Comparison of ENCODE assay signal across 9 cellular contexts in the genomic region with DNA sequence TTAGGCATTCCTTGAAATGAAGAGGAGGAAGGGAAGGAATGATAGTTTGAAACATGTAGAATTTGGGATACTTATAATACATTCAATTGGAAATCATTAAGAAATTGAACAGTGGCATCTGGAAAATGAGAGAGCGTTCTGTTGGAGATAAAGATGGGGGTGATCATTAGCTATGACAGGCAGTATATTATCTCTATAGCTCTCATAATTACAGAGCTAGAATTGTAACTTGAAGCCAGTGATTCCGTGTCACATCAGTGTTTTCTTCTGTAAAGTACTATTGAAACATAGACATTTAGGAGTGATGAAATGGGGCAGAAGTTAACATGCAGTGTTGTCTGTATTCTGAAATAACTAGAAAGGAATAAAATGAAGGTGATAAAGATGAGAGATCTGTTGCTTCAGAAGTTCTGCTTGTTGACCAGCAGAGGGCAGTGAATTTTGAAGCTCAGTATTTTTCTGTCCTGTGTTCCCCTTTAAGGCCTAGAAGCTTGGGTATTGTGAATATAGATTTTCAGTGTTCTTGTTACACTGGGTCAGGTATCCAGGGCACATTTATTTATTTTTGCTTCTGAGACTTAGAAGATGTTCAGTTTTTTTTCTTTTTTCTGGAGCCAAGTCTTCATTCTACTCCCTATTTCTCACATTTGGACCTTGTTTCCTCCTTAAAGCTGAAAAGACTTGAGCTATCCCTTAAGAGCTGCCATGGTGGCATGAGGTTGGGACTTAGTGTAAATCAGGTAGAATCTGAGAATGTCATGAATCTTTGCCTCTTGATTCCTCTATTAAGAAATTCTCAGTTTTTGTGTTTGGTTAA.
DNase-seq lines count a peak whose midpoint lies in the region; ATAC-seq, FAIRE-seq and TF ChIP-seq lines count a peak whose summit lies in the region.
"Had no signal": no experiment of that assay in that cellular context is flagged by ENCODE, and none has a peak within 500 bp of the region (broad histone marks: within the 10 kb centered on the region; RNA-seq: fewer than 3 reads in every experiment).

No MANE protein-coding gene starts in this region.

- no peak overlapping the region for H3K4me3 ChIP-seq in AG04450 (ENCODE audit: low read depth, low read length)
- H3K4me3 ChIP-seq in stomach, result no peak overlapping the region

- TF ChIP-seq EP300 in stomach (IDR thresholded peaks at IDR 0.05), result no peak

- intact Hi-C loops in stomach (cut with DNase I; ENCODE audit: low total_unique reads), result no loop called here

- H3K27me3 ChIP-seq in AG04450 (ENCODE audit: control insufficient read depth, insufficient read depth, low read length) (no peaks in the 10 kb centered on the region), stomach (no peaks in the 10 kb centered on the region)

- POLR2A ChIA-PET in AG04450 (lab: Yijun Ruan, JAX), result no interaction called here

- peak; percentile 88 for FAIRE-seq in GM12892 (lab: Jason Lieb, UNC)

- CTCF ChIA-PET in AG04450 (lab: Charles Lee), result interaction anchor here (0.6 to 6.0 kb wide), 61 partner anchors 9 to 1222 kb away, joined by 3 to 82 read pairs (median 4); a partner anchor contains a TSS

- peak; percentile 86 for ATAC-seq in HG02870 (IDR thresholded peaks at IDR 0.05; ENCODE audit: unreplicated experiment)

- no peaks in the 10 kb centered on the region for H3K9me3 ChIP-seq in AG04450 (ENCODE audit: control insufficient read depth, insufficient read depth, low read length)
- no peaks in the 10 kb centered on the region for H3K9me3 ChIP-seq in stomach

- no peak for DNase-seq in AG04450 (ENCODE audit: low read depth, low spot score)
- no peak for DNase-seq in GM12892 (ENCODE audit: insufficient read length)
- DNase-seq in NCI-H2171 treated with DMSO at 0.1 percent for 48 hours (lab: John Stamatoyannopoulos, UW), result peak; percentile 53
- peak; percentile 67 for DNase-seq in astrocyte of the hippocampus (ENCODE audit: low read depth, low spot score)
- peak; percentile 44 for DNase-seq in iPS-NIHi7 (ENCODE audit: extremely low spot score)
- DNase-seq in stomach, result no peak
- no peak for DNase-seq in central memory CD4-positive, alpha-beta T cell

- TF ChIP-seq POLR2A in GM12892 (IDR thresholded peaks at IDR 0.05; ENCODE audit: low read depth, low read length) (no peak), stomach (IDR thresholded peaks at IDR 0.05) (no peak)

- TF ChIP-seq CTCF in AG04450 (IDR thresholded peaks at IDR 0.05; ENCODE audit: low read depth, low read length) (peak; percentile 74), stomach (IDR thresholded peaks at IDR 0.05) (peak in 5 of 7 experiments; percentile 41 to 78 (median 68))

- no peaks in the 10 kb centered on the region for H3K36me3 ChIP-seq in stomach

- H3K27ac ChIP-seq in AG04450 (ENCODE audit: low read depth, low read length) (no peak overlapping the region), stomach (no peak overlapping the region)
- H3K27ac ChIP-seq: epithelial cell of prostate had no signal

- WGBS in stomach, 5 donors, result 19 to 41% (median 30%) methylated on average over 2 of the region's 2 CpGs

- peaks cover 0 to 11% (median 9%) of the 10 kb centered on the region in 4 donors for H3K4me1 ChIP-seq in stomach

Comparison
In these comparisons a context has a peak if more than half of its experiments do, and no peak if none do; other contexts are left out.
1. DNase-seq: peak in NCI-H2171 treated with DMSO at 0.1 percent for 48 hours (single experiment), astrocyte of the hippocampus (single experiment) and iPS-NIHi7 (single experiment); none in AG04450 (single experiment), GM12892 (single experiment), stomach (single experiment) and central memory CD4-positive, alpha-beta T cell (single experiment).